9 cellular contexts compared by ENCODE assay signal in the genomic region with DNA sequence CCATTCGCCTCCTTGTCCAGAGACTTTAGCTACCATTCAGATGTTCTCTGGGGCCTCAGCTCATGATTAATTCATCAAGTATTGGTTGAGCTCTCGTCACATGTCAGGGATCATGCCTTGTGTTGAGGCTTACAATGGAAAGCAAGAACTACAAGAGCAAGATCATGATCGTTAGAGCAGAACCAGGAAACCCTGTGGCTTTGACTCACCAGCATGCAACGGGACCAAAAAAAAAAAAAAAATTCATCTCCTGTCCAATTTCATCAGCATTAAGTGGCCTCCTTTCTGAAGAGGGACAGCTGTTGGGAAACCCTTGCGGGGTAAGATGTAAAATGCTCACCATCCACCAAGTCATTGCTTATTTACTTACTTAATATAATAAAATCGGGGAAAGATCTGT. TPM values are rescaled to one million over a fixed set of nuclear protein-coding genes. Genes with fewer than 3 reads are reported as not detected.
DNase-seq lines count a peak whose midpoint lies in the region; ATAC-seq and TF ChIP-seq lines count a peak whose summit lies in the region.
"Had no signal": no experiment of that assay in that cellular context is flagged by ENCODE, and none has a peak within 500 bp of the region (broad histone marks: within the 10 kb centered on the region; RNA-seq: fewer than 3 reads in every experiment).

No MANE protein-coding gene starts in this region.

- WGBS in lower leg skin, 2 donors = 76 to 86% methylated on average over 6 of the region's 6 CpGs

- intact Hi-C loops in lower leg skin (cut with DNase I; ENCODE audit: low total_unique reads) = no loop called here

- DNase-seq in AG09309 (ENCODE audit: low read depth) = peak; percentile 88
- peak; percentile 32 for DNase-seq in GM19238 (ENCODE audit: insufficient read length, low spot score)
- DNase-seq in HT1080 (ENCODE audit: low read depth) = peak; percentile 90
- no peak for DNase-seq in NCI-H1105 treated with DMSO at 0.1 percent for 48 hours (lab: John Stamatoyannopoulos, UW)
- no peak for DNase-seq in DMS153 treated with DMSO at 0.1 percent for 48 hours (lab: John Stamatoyannopoulos, UW; ENCODE audit: unreplicated experiment)
- DNase-seq in activated gamma-delta T cell (lab: John Stamatoyannopoulos, UW) = no peak
- no peak for DNase-seq in lower leg skin (ENCODE audit: low spot score in 2 of 2)

- no peak for TF ChIP-seq CTCF in AG09309 (IDR thresholded peaks at IDR 0.05; ENCODE audit: control insufficient read depth, insufficient read depth, low read depth, low read length, missing control alignments)
- no peak for TF ChIP-seq CTCF in lower leg skin (IDR thresholded peaks at IDR 0.05)

- ATAC-seq in esophagus mucosa = peak; percentile 84

- TF ChIP-seq POLR2A in lower leg skin (IDR thresholded peaks at IDR 0.05) = no peak

- H3K4me3 ChIP-seq in AG09309 (ENCODE audit: control insufficient read depth, low read depth, low read length) (no peak overlapping the region), lower leg skin (ENCODE audit: low read depth, poor library complexity, severe bottlenecking) (no peak overlapping the region)
- H3K4me3 ChIP-seq: suprapubic skin had no signal

RNA-seq across cellular contexts. Expression of a gene that starts 12.1 kb away (rescaled TPM):
- total RNA-seq in HT1080 (2014; rRNA removed; shearing (Covaris generic)) = 72.2 and 99.8 TPM in 2 replicates
- 74.6 and 85.2 TPM in 2 replicates for polyA plus RNA-seq in HT1080 (2015; cell fraction: cytosol; rRNA removed)
- polyA plus RNA-seq in HT1080 (2015; cell fraction: nucleus; rRNA removed) = 83.0 and 95.3 TPM in 2 replicates
- total RNA-seq in esophagus mucosa (63.0 TPM), lower leg skin (10 to 100 TPM; 54.3 to 69.0 (median 60.7) TPM)

RNA-seq across cellular contexts. Expression of a gene that starts 39.4 kb away (rescaled TPM):
- 18.1 and 22.9 TPM in 2 replicates for total RNA-seq in HT1080 (2014; rRNA removed; shearing (Covaris generic))
- polyA plus RNA-seq in HT1080 (2015; cell fraction: cytosol; rRNA removed) = 19.3 and 22.5 TPM in 2 replicates
- 39.3 and 45.7 TPM in 2 replicates for polyA plus RNA-seq in HT1080 (2015; cell fraction: nucleus; rRNA removed)
- total RNA-seq in esophagus mucosa (26.3 TPM), lower leg skin (10 to 100 TPM; 49.0 to 73.0 (median 65.8) TPM)

Comparison
In these comparisons a context has a peak if more than half of its experiments do, and no peak if none do; other contexts are left out.
1. DNase-seq: peak in AG09309 (single experiment), GM19238 (single experiment) and HT1080 (single experiment); none in NCI-H1105 treated with DMSO at 0.1 percent for 48 hours (single experiment), DMS153 treated with DMSO at 0.1 percent for 48 hours (single experiment), activated gamma-delta T cell (single experiment) and lower leg skin (0 of 2).